In genomic region chr4:118905546-118905945, GRCh38 we compare ENCODE assay signal across 12 cellular contexts. TPM values are rescaled to one million over a fixed set of nuclear protein-coding genes. Genes with fewer than 3 reads are reported as not detected.
DNase-seq lines count a peak whose midpoint lies in the region; ATAC-seq, FAIRE-seq and TF ChIP-seq lines count a peak whose summit lies in the region.
"Had no signal": no experiment of that assay in that cellular context is flagged by ENCODE, and none has a peak within 500 bp of the region (broad histone marks: within the 10 kb centered on the region; RNA-seq: fewer than 3 reads in every experiment).

No MANE protein-coding gene starts in this region.

- H3K27ac ChIP-seq in keratinocyte (ENCODE audit: control insufficient read depth, insufficient read depth, low read length) (no peak overlapping the region), thoracic aorta (peak overlapping the region; percentile 80 to 81), left lung (no peak overlapping the region), tibial nerve (peak overlapping the region in 2 of 4 donors; percentile 73 to 82)
- H3K27ac ChIP-seq: A549 had no signal

- TF ChIP-seq EP300 in tibial nerve (IDR thresholded peaks at IDR 0.05): no peak

- no peak overlapping the region for H3K9ac ChIP-seq in keratinocyte (ENCODE audit: control insufficient read depth, extremely low read depth, insufficient read depth, low read length)

- no peak for TF ChIP-seq POLR2A in tibial nerve (IDR thresholded peaks at IDR 0.05)

- FAIRE-seq in keratinocyte (lab: Jason Lieb, UNC): peak; percentile 39
- FAIRE-seq: A549 had no signal

- H3K4me1 ChIP-seq in keratinocyte (ENCODE audit: control insufficient read depth, extremely low read depth, insufficient read depth, low read length) (peaks cover 3% of the 10 kb centered on the region), thoracic aorta (ENCODE audit: control insufficient read depth in 1 of 2, low read depth in 2 of 2) (peaks cover 65 to 97% of the 10 kb centered on the region in 2 donors), left lung (peaks cover 0 to 8% of the 10 kb centered on the region in 2 donors), tibial nerve (peaks cover 0 to 45% (median 6%) of the 10 kb centered on the region in 4 donors)
- H3K4me1 ChIP-seq: A549 had no signal

- DNase-seq in NCI-H2029 (lab: John Stamatoyannopoulos, UW) (peak; percentile 6), NCI-H2029 treated with DMSO at 0.1 percent for 48 hours (lab: John Stamatoyannopoulos, UW) (no peak), astrocyte of the hippocampus (ENCODE audit: low read depth, low spot score) (peak; percentile 27), keratinocyte (ENCODE audit: low read depth, low spot score) (no peak), thoracic aorta (ENCODE audit: low spot score) (no peak), left lung (no peak), tibial nerve (ENCODE audit: low spot score in 2 of 2) (no peak)
- DNase-seq in stimulated activated CD4-positive, alpha-beta T cell treated with anti-CD3 and anti-CD28 coated beads, Interleukin-15, amount 100 ng/mL, for 24 hours: no peak
- DNase-seq: activated T-cell treated with anti-CD3 and anti-CD28 coated beads for 4 hours; NCI-H526; stimulated activated naive CD4-positive, alpha-beta T cell had no signal

- no peak overlapping the region for H3K4me2 ChIP-seq in keratinocyte (ENCODE audit: control insufficient read depth, extremely low read depth, insufficient read depth, low read depth, low read length)
- H3K4me2 ChIP-seq: A549 had no signal

- H3K9me3 ChIP-seq in keratinocyte (ENCODE audit: control insufficient read depth, low read depth, low read length) (no peaks in the 10 kb centered on the region), thoracic aorta (no peaks in the 10 kb centered on the region), left lung (no peaks in the 10 kb centered on the region), tibial nerve (no peaks in the 10 kb centered on the region)
- H3K9me3 ChIP-seq: A549 had no signal

- H3K79me2 ChIP-seq in keratinocyte (ENCODE audit: control insufficient read depth, insufficient read depth, low read length): no peaks in the 10 kb centered on the region

- dilution Hi-C loops in keratinocyte (cut with MboI; ENCODE audit: extremely low pct_ligation_motif_present, low sequenced_read_pairs): no loop called here

- no peak for TF ChIP-seq CTCF in keratinocyte (optimal IDR thresholded peaks at IDR 0.05 in 1 of 3, IDR thresholded peaks at IDR 0.05 in 1 of 3, conservative IDR thresholded peaks at IDR 0.05 in 1 of 3; ENCODE audit: extremely low read depth in 1 of 3, insufficient read depth in 2 of 3, low read length in 3 of 3)
- TF ChIP-seq CTCF in thoracic aorta (IDR thresholded peaks at IDR 0.05): no peak
- no peak for TF ChIP-seq CTCF in left lung (IDR thresholded peaks at IDR 0.05)
- no peak for TF ChIP-seq CTCF in tibial nerve (IDR thresholded peaks at IDR 0.05)

- ATAC-seq in thoracic aorta (ENCODE audit: insufficient number of reproducible peaks, low FRiP score, low read depth) (no peak), left lung (no peak)
- ATAC-seq: A549 had no signal

- no peaks in the 10 kb centered on the region for H4K20me1 ChIP-seq in keratinocyte (ENCODE audit: control insufficient read depth, extremely low read depth, insufficient read depth, low read length)

- 51 to 65% methylated on average over 4 of the region's 4 CpGs for WGBS in tibial nerve, 2 donors

- H3K4me3 ChIP-seq in keratinocyte (ENCODE audit: control insufficient read depth in 2 of 3, extremely low read depth in 1 of 3, insufficient read depth in 2 of 3, low read depth in 1 of 3, low read length in 3 of 3) (no peak overlapping the region), thoracic aorta (peak overlapping the region; percentile 32), left lung (no peak overlapping the region), tibial nerve (no peak overlapping the region)
- H3K4me3 ChIP-seq: A549 had no signal

- no peaks in the 10 kb centered on the region for H3K36me3 ChIP-seq in keratinocyte (ENCODE audit: control insufficient read depth in 2 of 2, extremely low read depth in 1 of 2, insufficient read depth in 2 of 2, low read length in 2 of 2)
- H3K36me3 ChIP-seq in thoracic aorta: no peaks in the 10 kb centered on the region
- H3K36me3 ChIP-seq in left lung: no peaks in the 10 kb centered on the region
- H3K36me3 ChIP-seq in tibial nerve: no peaks in the 10 kb centered on the region

- H3K27me3 ChIP-seq in keratinocyte (ENCODE audit: control insufficient read depth, extremely low read depth, insufficient read depth, low read length): no peaks in the 10 kb centered on the region
- no peaks in the 10 kb centered on the region for H3K27me3 ChIP-seq in thoracic aorta (replicated peaks; ENCODE audit: insufficient read depth)
- H3K27me3 ChIP-seq in left lung: no peaks in the 10 kb centered on the region
- no peaks in the 10 kb centered on the region for H3K27me3 ChIP-seq in tibial nerve

- no peaks in the 10 kb centered on the region for H3K9me1 ChIP-seq in keratinocyte (ENCODE audit: control insufficient read depth, extremely low read depth, insufficient read depth, low read length)

- H2AFZ ChIP-seq in keratinocyte (ENCODE audit: control insufficient read depth, low read length): peak overlapping the region; percentile 72

- intact Hi-C loops in left lung (cut with DNase I): no loop called here

RNA-seq across cellular contexts. Expression of gene SYNPO2, which starts 16.9 kb away (rescaled TPM):
- 0.19 to 0.77 TPM (median 0.34 TPM) in 3 replicates for polyA plus RNA-seq in keratinocyte
- 1.9 TPM for polyA plus RNA-seq in keratinocyte (2011; ENCODE audit: low read depth)
- 0.34 and 0.39 TPM in 2 replicates for polyA plus RNA-seq in keratinocyte (2011; cell fraction: cytosol; rRNA removed)
- polyA plus RNA-seq in keratinocyte (2011; cell fraction: nucleus; rRNA removed): 0.85 and 1.1 TPM in 2 replicates
- polyA plus RNA-seq in keratinocyte (2012; ENCODE audit: low replicate concordance): 0.21 and 1.2 TPM in 2 replicates
- polyA minus RNA-seq in keratinocyte: 0.30 to 2.9 TPM (median 0.70 TPM) in 3 replicates
- polyA minus RNA-seq in keratinocyte (2011; cell fraction: cytosol; rRNA and poly(A)+ RNA removed): 0.38 TPM
- 0.63 and 2.4 TPM in 2 replicates for polyA minus RNA-seq in keratinocyte (2011; cell fraction: nucleus; rRNA and poly(A)+ RNA removed)
- total RNA-seq in thoracic aorta (100 to 1,000 TPM; 264 to 313 TPM), left lung (10 to 100 TPM; 14.4 to 30.7 TPM), tibial nerve (100 to 1,000 TPM; 118 to 177 (median 138) TPM)

Comparison
In these comparisons a context has a peak if more than half of its experiments do, and no peak if none do; other contexts are left out.
1. DNase-seq: peak in NCI-H2029 (single experiment) and astrocyte of the hippocampus (single experiment); none in NCI-H2029 treated with DMSO at 0.1 percent for 48 hours (single experiment), keratinocyte (single experiment), thoracic aorta (single experiment), left lung (0 of 2), stimulated activated CD4-positive, alpha-beta T cell treated with anti-CD3 and anti-CD28 coated beads, Interleukin-15, amount 100 ng/mL, for 24 hours (single experiment) and tibial nerve (0 of 2).
2. H3K27ac ChIP-seq: peak in thoracic aorta (2 of 2); none in keratinocyte (single experiment) and left lung (0 of 2).